9 cellular contexts compared by ENCODE assay signal in genomic region chr20:44326391-44327159, GRCh38. TPM values are rescaled to one million over a fixed set of nuclear protein-coding genes. Genes with fewer than 3 reads are reported as not detected.
A peak's percentile ranks its signal among the peaks of the same experiment; 100 is the strongest.
DNase-seq lines count a peak whose midpoint lies in the region; ATAC-seq and TF ChIP-seq lines count a peak whose summit lies in the region.
"Had no signal": no experiment of that assay in that cellular context is flagged by ENCODE, and none has a peak within 500 bp of the region (broad histone marks: within the 10 kb centered on the region; RNA-seq: fewer than 3 reads in every experiment).

No MANE protein-coding gene starts in this region.

- intact Hi-C loops in sigmoid colon (cut with DNase I), result no loop called here

- H3K36me3 ChIP-seq in ES-I3 (ENCODE audit: insufficient read depth, low read length) (no peaks in the 10 kb centered on the region), fibroblast of lung (ENCODE audit: control insufficient read depth, insufficient read depth, low read length) (no peaks in the 10 kb centered on the region), sigmoid colon (no peaks in the 10 kb centered on the region)

- 8 to 13% methylated on average over 50 of the region's 50 CpGs for WGBS in sigmoid colon, 2 donors

- H4K20me1 ChIP-seq in fibroblast of lung (ENCODE audit: control insufficient read depth, extremely low read depth, insufficient read depth, low read length), result no peaks in the 10 kb centered on the region

- H3K79me2 ChIP-seq in fibroblast of lung (ENCODE audit: control insufficient read depth, insufficient read depth, low read length), result no peaks in the 10 kb centered on the region

- ATAC-seq in HG02623 (IDR thresholded peaks at IDR 0.05; ENCODE audit: unreplicated experiment) (no peak), HG03378 (IDR thresholded peaks at IDR 0.05; ENCODE audit: unreplicated experiment) (no peak), GM21360 (IDR thresholded peaks at IDR 0.05; ENCODE audit: unreplicated experiment) (no peak)

- peak; percentile 77 for DNase-seq in activated CD8-positive, alpha-beta memory T cell treated with anti-CD3 and anti-CD28 coated beads for 24 hours
- DNase-seq in fibroblast of lung (ENCODE audit: low read depth in 2 of 2) (no peak), sigmoid colon (no peak), NCI-H2107 (lab: John Stamatoyannopoulos, UW) (no peak)

- no peak overlapping the region for H2AFZ ChIP-seq in fibroblast of lung (ENCODE audit: low read length)

- H3K4me3 ChIP-seq in fibroblast of lung (replicated peaks in 1 of 4; ENCODE audit: control extremely low read depth in 1 of 4, insufficient read depth in 1 of 4, low read depth in 3 of 4, low read length in 4 of 4) (peak overlapping the region in 1 of 4 experiments; percentile 10), sigmoid colon (peak overlapping the region in 3 of 4 donors; percentile 7 to 35 (median 31))
- H3K4me3 ChIP-seq: SK-N-MC had no signal

- TF ChIP-seq EP300 in sigmoid colon (IDR thresholded peaks at IDR 0.05), result no peak

- no peak overlapping the region for H3K27ac ChIP-seq in fibroblast of lung (ENCODE audit: insufficient read depth, low read length)
- no peak overlapping the region for H3K27ac ChIP-seq in sigmoid colon
- H3K27ac ChIP-seq: SK-N-MC had no signal

- no peaks in the 10 kb centered on the region; the same call in 1 of the 2 replicates for H3K4me1 ChIP-seq in ES-I3 (ENCODE audit: insufficient read depth, low read length)
- H3K4me1 ChIP-seq in fibroblast of lung (ENCODE audit: control insufficient read depth, extremely low read depth, insufficient read depth, low read length), result no peaks in the 10 kb centered on the region
- peaks cover 0 to 8% (median 4%) of the 10 kb centered on the region in 4 donors for H3K4me1 ChIP-seq in sigmoid colon

- H3K9me3 ChIP-seq in ES-I3 (ENCODE audit: control insufficient read depth, insufficient read depth, low read length) (no peaks in the 10 kb centered on the region), fibroblast of lung (ENCODE audit: control insufficient read depth, insufficient read depth, low read depth, low read length) (no peaks in the 10 kb centered on the region), sigmoid colon (no peaks in the 10 kb centered on the region)

- peak overlapping the region; percentile 35 for H3K4me2 ChIP-seq in fibroblast of lung (ENCODE audit: extremely low read depth, insufficient read depth, low read length)

- no peak for TF ChIP-seq POLR2A in sigmoid colon (IDR thresholded peaks at IDR 0.05)

- H3K9ac ChIP-seq in ES-I3 (ENCODE audit: low read depth, low read length) (peak overlapping the region; percentile 34; the same call in 1 of the 2 replicates), fibroblast of lung (ENCODE audit: insufficient read depth, low read length) (no peak overlapping the region)

- no peaks in the 10 kb centered on the region for H3K27me3 ChIP-seq in fibroblast of lung (ENCODE audit: control insufficient read depth, insufficient read depth, low read length)
- H3K27me3 ChIP-seq in sigmoid colon, result peaks cover 0 to 22% (median 15%) of the 10 kb centered on the region in 3 donors

- TF ChIP-seq CTCF in fibroblast of lung (conservative IDR thresholded peaks at IDR 0.05 in 1 of 2, IDR thresholded peaks at IDR 0.05 in 1 of 2; ENCODE audit: low read depth in 1 of 2, low read length in 2 of 2) (no peak), sigmoid colon (IDR thresholded peaks at IDR 0.05) (no peak)

RNA-seq across cellular contexts. Expression of gene R3HDML, which starts 10.3 kb away (rescaled TPM):
- total RNA-seq in fibroblast of lung (not detected in 2 replicates), sigmoid colon (not detected)
- polyA plus RNA-seq in fibroblast of lung (not detected in 2 replicates), sigmoid colon (not detected)
- polyA plus RNA-seq in fibroblast of lung (2012), result not detected in 2 replicates
- polyA minus RNA-seq in fibroblast of lung (ENCODE audit: low replicate concordance), result not detected in 2 replicates

RNA-seq across cellular contexts. Expression of gene FITM2, which starts 15.6 kb away (rescaled TPM):
- total RNA-seq in fibroblast of lung (5.1 and 8.6 TPM in 2 replicates), sigmoid colon (1 to 10 TPM; 6.1 to 9.1 (median 7.4) TPM)
- polyA plus RNA-seq in fibroblast of lung (6.8 and 9.7 TPM in 2 replicates), sigmoid colon (1 to 10 TPM in 2 of 3 donors, under 1 TPM in 1; 0.60 to 6.1 (median 1.4) TPM)
- 6.5 and 9.6 TPM in 2 replicates for polyA plus RNA-seq in fibroblast of lung (2012)
- 13.1 and 13.9 TPM in 2 replicates for polyA minus RNA-seq in fibroblast of lung (ENCODE audit: low replicate concordance)

RNA-seq across cellular contexts. Expression of gene HNF4A, which starts 28.9 kb away (rescaled TPM):
- total RNA-seq in fibroblast of lung (not detected in 2 replicates), sigmoid colon (1 to 10 TPM in 1 of 4 donors, under 1 TPM in 1, not detected in 2; 0.27 to 1.1 TPM)
- polyA plus RNA-seq in fibroblast of lung (not detected in 2 replicates), sigmoid colon (100 to 1,000 TPM in 2 of 3 donors, 10 to 100 TPM in 1; 52.9 to 124 (median 112) TPM)
- not detected in 2 replicates for polyA plus RNA-seq in fibroblast of lung (2012)
- polyA minus RNA-seq in fibroblast of lung (ENCODE audit: low replicate concordance), result 0.35 TPM in 1 of 2 replicates, not detected in the other
